ENCODE assay signal across 8 cellular contexts in the genomic region with DNA sequence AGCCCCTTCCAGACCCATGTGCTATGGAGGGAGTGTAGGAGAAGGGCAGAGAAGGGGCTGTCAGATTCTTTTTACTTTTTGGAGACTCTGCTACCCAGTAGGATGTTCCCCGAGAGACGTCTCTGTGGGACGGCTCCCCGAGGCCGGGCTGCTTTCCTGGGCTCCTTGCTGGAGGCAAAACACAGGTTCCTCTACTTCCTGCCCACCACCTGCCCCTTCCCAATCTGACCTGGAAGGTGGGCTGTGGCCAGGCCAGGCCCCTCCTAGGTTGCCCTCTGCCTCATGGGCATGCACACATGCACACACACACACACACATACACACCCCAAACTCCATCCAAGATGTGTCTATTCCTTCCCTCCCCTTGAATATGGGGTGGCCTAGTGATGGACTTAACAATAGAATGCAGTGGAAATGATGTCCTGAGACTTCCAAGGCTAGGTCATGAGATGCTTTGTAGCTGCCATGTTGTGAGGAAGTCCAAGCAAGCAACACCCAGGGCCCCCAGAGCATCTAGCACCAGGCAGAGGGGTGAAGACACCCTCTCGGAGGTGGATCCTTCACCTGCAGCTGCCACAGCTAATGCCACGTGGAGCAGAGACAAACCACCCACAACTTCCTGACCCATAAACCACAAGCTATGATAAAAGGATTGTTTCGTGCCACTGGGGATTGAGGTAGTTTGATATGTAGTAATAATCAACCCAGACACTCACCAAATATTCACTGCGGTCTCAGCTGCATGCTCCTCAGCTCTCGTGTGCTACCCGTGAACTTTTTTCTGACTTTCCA. TPM values are rescaled to one million over a fixed set of nuclear protein-coding genes. Genes with fewer than 3 reads are reported as not detected.
DNase-seq lines count a peak whose midpoint lies in the region; ATAC-seq and TF ChIP-seq lines count a peak whose summit lies in the region.

No MANE protein-coding gene starts in this region.

- peak; percentile 42 to 89 (median 82) for DNase-seq in CD8-positive, alpha-beta memory T cell
- peak; percentile 82 for DNase-seq in RPMI8226
- DNase-seq in activated naive CD8-positive, alpha-beta T cell treated with anti-CD3 and anti-CD28 coated beads, Interleukin-2, amount 50 U/mL, for 24 hours = peak; percentile 71
- DNase-seq in stimulated activated CD4-positive, alpha-beta T cell treated with anti-CD3 and anti-CD28 coated beads, TNF-alpha, amount 100 ng/mL, for 4 hours (ENCODE audit: low read depth in 3 of 3) = peak; percentile 48 to 56 (median 49)
- no peak for DNase-seq in superior temporal gyrus (ENCODE audit: extremely low spot score)
- no peak for DNase-seq in SKM-1 (lab: John Stamatoyannopoulos, UW; ENCODE audit: unreplicated experiment)
- DNase-seq in RWPE1 (ENCODE audit: low spot score) = no peak

- H3K4me3 ChIP-seq in CD8-positive, alpha-beta memory T cell (ENCODE audit: low read length) = peak overlapping the region; percentile 16

- H3K27me3 ChIP-seq in CD8-positive, alpha-beta memory T cell (ENCODE audit: insufficient read depth, low read length, poor library complexity, severe bottlenecking) = no peaks in the 10 kb centered on the region

- POLR2A ChIA-PET in CD8-positive, alpha-beta memory T cell (lab: Charles Lee) = interaction anchor here (0.9 to 1.4 kb wide), 6 partner anchors 15 to 38 kb away, joined by 3 to 14 read pairs (median 4); no protein-coding TSS in a partner anchor
- POLR2A ChIA-PET in RWPE1 (lab: Yijun Ruan, JAX; ENCODE audit: low non-redundant PET) = no interaction called here

- no peak overlapping the region for H3K27ac ChIP-seq in CD8-positive, alpha-beta memory T cell (ENCODE audit: low read depth, low read length)
- H3K27ac ChIP-seq in RWPE1 = no peak overlapping the region

- peaks cover 42% of the 10 kb centered on the region for H3K4me1 ChIP-seq in CD8-positive, alpha-beta memory T cell (ENCODE audit: insufficient read depth, low read length)

- peaks cover 16% of the 10 kb centered on the region for H3K9me3 ChIP-seq in CD8-positive, alpha-beta memory T cell (ENCODE audit: low read length)

- peaks cover 1 to 14% (median 3%) of the 10 kb centered on the region in 3 donors for H3K36me3 Mint-ChIP-seq in CD8-positive, alpha-beta memory T cell
- peaks cover 32% of the 10 kb centered on the region for H3K36me3 Mint-ChIP-seq in activated naive CD8-positive, alpha-beta T cell treated with anti-CD3 and anti-CD28 coated beads, Interleukin-2, amount 50 U/mL, for 24 hours (ENCODE audit: low read depth)

- ATAC-seq in HG02571 (IDR thresholded peaks at IDR 0.05; ENCODE audit: unreplicated experiment) = peak; percentile 40
- peak; percentile 88 for ATAC-seq in activated naive CD8-positive, alpha-beta T cell treated with anti-CD3 and anti-CD28 coated beads, Interleukin-2, amount 50 U/mL, for 24 hours

- TF ChIP-seq CTCF in RWPE1 (conservative IDR thresholded peaks at IDR 0.05; ENCODE audit: low read depth) = no peak

- no peaks in the 10 kb centered on the region for H3K36me3 ChIP-seq in CD8-positive, alpha-beta memory T cell (ENCODE audit: insufficient read depth, low read length)

- peaks cover 2 to 25% (median 23%) of the 10 kb centered on the region in 5 donors for H3K9me3 Mint-ChIP-seq in CD8-positive, alpha-beta memory T cell
- H3K9me3 Mint-ChIP-seq in activated naive CD8-positive, alpha-beta T cell treated with anti-CD3 and anti-CD28 coated beads, Interleukin-2, amount 50 U/mL, for 24 hours = peaks cover 14% of the 10 kb centered on the region

- peaks cover 43 to 72% (median 59%) of the 10 kb centered on the region in 3 donors for H3K4me1 Mint-ChIP-seq in CD8-positive, alpha-beta memory T cell
- H3K4me1 Mint-ChIP-seq in activated naive CD8-positive, alpha-beta T cell treated with anti-CD3 and anti-CD28 coated beads, Interleukin-2, amount 50 U/mL, for 24 hours = peaks cover 74% of the 10 kb centered on the region

- CTCF ChIA-PET in CD8-positive, alpha-beta memory T cell (lab: Charles Lee) = interaction anchor here (0.7 to 33.9 kb wide), 8 partner anchors 9 to 159 kb away, joined by 3 to 945 read pairs (median 8); a partner anchor contains a TSS
- CTCF ChIA-PET in RWPE1 (lab: Yijun Ruan, JAX) = no interaction called here

- H3K27ac Mint-ChIP-seq in CD8-positive, alpha-beta memory T cell = peak overlapping the region; percentile 77 to 95 (median 88)
- H3K27ac Mint-ChIP-seq in activated naive CD8-positive, alpha-beta T cell treated with anti-CD3 and anti-CD28 coated beads, Interleukin-2, amount 50 U/mL, for 24 hours = peak overlapping the region; percentile 98

- peaks cover 0 to 2% of the 10 kb centered on the region in 2 donors for H3K27me3 Mint-ChIP-seq in CD8-positive, alpha-beta memory T cell
- peaks cover 18% of the 10 kb centered on the region for H3K27me3 Mint-ChIP-seq in activated naive CD8-positive, alpha-beta T cell treated with anti-CD3 and anti-CD28 coated beads, Interleukin-2, amount 50 U/mL, for 24 hours

- peak overlapping the region; percentile 41 to 80 (median 66) for H3K4me3 Mint-ChIP-seq in CD8-positive, alpha-beta memory T cell
- peak overlapping the region; percentile 67 for H3K4me3 Mint-ChIP-seq in activated naive CD8-positive, alpha-beta T cell treated with anti-CD3 and anti-CD28 coated beads, Interleukin-2, amount 50 U/mL, for 24 hours

RNA-seq across cellular contexts. Expression of a gene that starts 1.6 kb away (rescaled TPM):
- total RNA-seq in CD8-positive, alpha-beta memory T cell = 10 to 100 TPM; 93.5 to 98.0 TPM
- polyA plus RNA-seq in CD8-positive, alpha-beta memory T cell = 4.8 TPM

RNA-seq across cellular contexts. Expression of a gene that starts 19.1 kb away (rescaled TPM):
- not detected for total RNA-seq in CD8-positive, alpha-beta memory T cell
- not detected for polyA plus RNA-seq in CD8-positive, alpha-beta memory T cell

RNA-seq across cellular contexts. Expression of a gene that starts 48.2 kb away (rescaled TPM):
- total RNA-seq in CD8-positive, alpha-beta memory T cell = 1 to 10 TPM; 1.1 to 1.8 TPM
- polyA plus RNA-seq in CD8-positive, alpha-beta memory T cell = 0.12 TPM

RNA-seq across cellular contexts. Expression of a gene that starts 50.8 kb away (rescaled TPM):
- total RNA-seq in CD8-positive, alpha-beta memory T cell = not detected
- polyA plus RNA-seq in CD8-positive, alpha-beta memory T cell = not detected

Comparison
In these comparisons a context has a peak if more than half of its experiments do, and no peak if none do; other contexts are left out.
1. DNase-seq: peak in CD8-positive, alpha-beta memory T cell (5 of 5), RPMI8226 (single experiment), activated naive CD8-positive, alpha-beta T cell treated with anti-CD3 and anti-CD28 coated beads, Interleukin-2, amount 50 U/mL, for 24 hours (single experiment) and stimulated activated CD4-positive, alpha-beta T cell treated with anti-CD3 and anti-CD28 coated beads, TNF-alpha, amount 100 ng/mL, for 4 hours (3 of 3); none in superior temporal gyrus (single experiment), SKM-1 (single experiment) and RWPE1 (single experiment).